Comparison of ENCODE assay signal across 5 cellular contexts in the genomic region with DNA sequence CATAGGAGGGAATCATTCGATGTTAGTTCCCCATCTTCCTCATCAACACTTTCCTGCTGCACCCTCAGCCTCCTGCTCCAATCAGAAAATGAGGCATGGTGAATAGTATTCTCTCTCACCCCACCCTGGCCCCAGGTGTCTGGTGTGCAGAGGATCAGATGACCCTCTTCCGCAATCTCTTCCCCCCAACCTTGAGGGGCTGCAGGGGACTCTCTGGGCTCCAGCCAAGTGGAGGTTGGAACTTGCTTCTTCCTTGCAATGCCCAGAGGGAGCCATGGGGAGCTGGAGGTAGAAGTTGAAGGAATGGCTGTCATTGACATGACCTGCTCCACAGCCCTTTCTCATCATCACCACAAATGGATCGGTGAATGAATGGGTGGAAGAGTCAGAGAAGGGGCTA. TPM values are rescaled to one million over a fixed set of nuclear protein-coding genes. Genes with fewer than 3 reads are reported as not detected.
"Had no signal": no experiment of that assay in that cellular context is flagged by ENCODE, and none has a peak within 500 bp of the region (broad histone marks: within the 10 kb centered on the region; RNA-seq: fewer than 3 reads in every experiment).

No MANE protein-coding gene starts in this region.

- H3K9me3 Mint-ChIP-seq: GM23338, H9 had no signal

- H3K4me3 Mint-ChIP-seq: GM23338, H9 had no signal

- DNase-seq: H9, HCEC 1CT, IMR-90 had no signal

- H3K27ac Mint-ChIP-seq: GM23338, H9 had no signal

- ATAC-seq: GM23338 had no signal

RNA-seq across cellular contexts. Expression of a gene that starts 20.2 kb away (rescaled TPM):
- total RNA-seq: HT-29, IMR-90 had no signal
